In genomic region chr1:37884145-37884544, GRCh38 we compare ENCODE assay signal across 17 cellular contexts. TPM values are rescaled to one million over a fixed set of nuclear protein-coding genes. Genes with fewer than 3 reads are reported as not detected.
DNase-seq lines count a peak whose midpoint lies in the region; ATAC-seq and TF ChIP-seq lines count a peak whose summit lies in the region.
"Had no signal": no experiment of that assay in that cellular context is flagged by ENCODE, and none has a peak within 500 bp of the region (broad histone marks: within the 10 kb centered on the region; RNA-seq: fewer than 3 reads in every experiment).

No MANE protein-coding gene starts in this region.

- no peak overlapping the region for H3K27ac ChIP-seq in OCI-LY7 (ENCODE audit: low read depth, low read length, poor library complexity, severe bottlenecking)
- H3K27ac ChIP-seq: C4-2B had no signal

- H3K4me3 ChIP-seq in OCI-LY7 (ENCODE audit: low read depth, low read length, poor library complexity, severe bottlenecking): no peak overlapping the region
- H3K4me3 ChIP-seq: MG63 had no signal

- H3K27ac Mint-ChIP-seq in activated T-cell treated with anti-CD3 and anti-CD28 coated beads, Interleukin-2, amount 50 U/mL, for 72 hours: peak overlapping the region; percentile 89
- peak overlapping the region; percentile 19 for H3K27ac Mint-ChIP-seq in activated naive CD8-positive, alpha-beta T cell treated with anti-CD3 and anti-CD28 coated beads for 36 hours
- H3K27ac Mint-ChIP-seq in stimulated activated effector memory CD8-positive, alpha-beta T cell treated with anti-CD3 and anti-CD28 coated beads, Interleukin-12 subunit alpha, Interleukin-12 subunit beta, amount 100 ng/mL, for 72 hours: peak overlapping the region; percentile 69

- no peaks in the 10 kb centered on the region for H3K4me1 ChIP-seq in OCI-LY7 (ENCODE audit: insufficient read depth, low read length, poor library complexity, severe bottlenecking)

- no peak for DNase-seq in activated T-cell treated with anti-CD3 and anti-CD28 coated beads, Interleukin-2, amount 50 U/mL, for 72 hours
- DNase-seq in activated T-cell treated with anti-CD3 and anti-CD28 coated beads, Interleukin-2, amount 50 U/mL, for 48 hours: no peak
- no peak for DNase-seq in OCI-LY7 (ENCODE audit: low spot score)
- no peak for DNase-seq in activated naive CD8-positive, alpha-beta T cell treated with anti-CD3 and anti-CD28 coated beads for 36 hours
- DNase-seq in stimulated activated effector memory CD8-positive, alpha-beta T cell treated with anti-CD3 and anti-CD28 coated beads, Interleukin-12 subunit alpha, Interleukin-12 subunit beta, amount 100 ng/mL, for 72 hours (ENCODE audit: low spot score in 2 of 2): no peak
- DNase-seq: DMS153, Karpas-422, MG63, NCI-H1092, NCI-H146, NCI-H2081 treated with DMSO at 0.1 percent for 48 hours, NCI-H510A treated with DMSO at 0.1 percent for 48 hours, NCI-H82 had no signal

- H3K79me2 ChIP-seq in OCI-LY7 (ENCODE audit: insufficient read depth, low read depth, low read length): no peaks in the 10 kb centered on the region

- H3K4me1 Mint-ChIP-seq in activated T-cell treated with anti-CD3 and anti-CD28 coated beads, Interleukin-2, amount 50 U/mL, for 72 hours (ENCODE audit: low read depth): no peaks in the 10 kb centered on the region
- H3K4me1 Mint-ChIP-seq in activated naive CD8-positive, alpha-beta T cell treated with anti-CD3 and anti-CD28 coated beads for 36 hours: no peaks in the 10 kb centered on the region
- no peaks in the 10 kb centered on the region for H3K4me1 Mint-ChIP-seq in stimulated activated effector memory CD8-positive, alpha-beta T cell treated with anti-CD3 and anti-CD28 coated beads, Interleukin-12 subunit alpha, Interleukin-12 subunit beta, amount 100 ng/mL, for 72 hours

- H3K9me3 ChIP-seq in OCI-LY7 (ENCODE audit: low read length): no peaks in the 10 kb centered on the region
- H3K9me3 ChIP-seq: MG63 had no signal

- CTCF ChIA-PET in OCI-LY7 (lab: Charles Lee; ENCODE audit: unreplicated experiment): no interaction called here

- H3K9me2 ChIP-seq in OCI-LY7 (ENCODE audit: insufficient read depth, low read length): no peaks in the 10 kb centered on the region

- peaks cover 88% of the 10 kb centered on the region for H3K36me3 ChIP-seq in OCI-LY7 (ENCODE audit: insufficient read depth, low read length)

- POLR2A ChIA-PET in OCI-LY7 (lab: Charles Lee): interaction anchor here (0.9 kb wide), 1 partner anchor 33 kb away, joined by 3 read pairs; no protein-coding TSS in a partner anchor

- no peaks in the 10 kb centered on the region for H4K20me1 ChIP-seq in OCI-LY7 (ENCODE audit: insufficient read depth, low read length)

- H3K9me3 Mint-ChIP-seq in activated T-cell treated with anti-CD3 and anti-CD28 coated beads, Interleukin-2, amount 50 U/mL, for 72 hours: no peaks in the 10 kb centered on the region
- H3K9me3 Mint-ChIP-seq in activated naive CD8-positive, alpha-beta T cell treated with anti-CD3 and anti-CD28 coated beads for 36 hours: no peaks in the 10 kb centered on the region
- no peaks in the 10 kb centered on the region for H3K9me3 Mint-ChIP-seq in stimulated activated effector memory CD8-positive, alpha-beta T cell treated with anti-CD3 and anti-CD28 coated beads, Interleukin-12 subunit alpha, Interleukin-12 subunit beta, amount 100 ng/mL, for 72 hours

- no peaks in the 10 kb centered on the region for H3K27me3 Mint-ChIP-seq in activated T-cell treated with anti-CD3 and anti-CD28 coated beads, Interleukin-2, amount 50 U/mL, for 72 hours (ENCODE audit: low read depth)
- H3K27me3 Mint-ChIP-seq in activated naive CD8-positive, alpha-beta T cell treated with anti-CD3 and anti-CD28 coated beads for 36 hours: no peaks in the 10 kb centered on the region

- intact Hi-C loops in OCI-LY7 (cut with micrococcal nuclease; ENCODE audit: unreplicated experiment): no loop called here

- no peak overlapping the region for H3K4me2 ChIP-seq in OCI-LY7 (ENCODE audit: low read length)

- H3K4me3 Mint-ChIP-seq in activated T-cell treated with anti-CD3 and anti-CD28 coated beads, Interleukin-2, amount 50 U/mL, for 72 hours: no peak overlapping the region
- no peak overlapping the region for H3K4me3 Mint-ChIP-seq in activated naive CD8-positive, alpha-beta T cell treated with anti-CD3 and anti-CD28 coated beads for 36 hours
- no peak overlapping the region for H3K4me3 Mint-ChIP-seq in stimulated activated effector memory CD8-positive, alpha-beta T cell treated with anti-CD3 and anti-CD28 coated beads, Interleukin-12 subunit alpha, Interleukin-12 subunit beta, amount 100 ng/mL, for 72 hours

- no peak for TF ChIP-seq CTCF in OCI-LY7 (conservative IDR thresholded peaks at IDR 0.05; ENCODE audit: low read length)

- BruUV-seq in OCI-LY7 (replicated peaks; lab: Mats Ljungman, UMichigan): TSS peak; percentile 42

- no peak overlapping the region for H2AFZ ChIP-seq in OCI-LY7 (ENCODE audit: low read length)

- ATAC-seq in activated T-cell treated with anti-CD3 and anti-CD28 coated beads, Interleukin-2, amount 50 U/mL, for 72 hours (replicated peaks in 1 of 2): no peak
- ATAC-seq in stimulated activated effector memory CD8-positive, alpha-beta T cell treated with anti-CD3 and anti-CD28 coated beads, Interleukin-12 subunit alpha, Interleukin-12 subunit beta, amount 100 ng/mL, for 72 hours: no peak
- ATAC-seq in GM21786 (IDR thresholded peaks at IDR 0.05; ENCODE audit: unreplicated experiment) (no peak), GM21515 (IDR thresholded peaks at IDR 0.05; ENCODE audit: unreplicated experiment) (no peak)
- ATAC-seq: Panc1 had no signal

- peaks cover 7 to 36% of the 10 kb centered on the region in 2 donors for H3K36me3 Mint-ChIP-seq in activated T-cell treated with anti-CD3 and anti-CD28 coated beads, Interleukin-2, amount 50 U/mL, for 72 hours (ENCODE audit: insufficient read depth in 2 of 2)
- peaks cover 16% of the 10 kb centered on the region for H3K36me3 Mint-ChIP-seq in activated naive CD8-positive, alpha-beta T cell treated with anti-CD3 and anti-CD28 coated beads for 36 hours
- H3K36me3 Mint-ChIP-seq in stimulated activated effector memory CD8-positive, alpha-beta T cell treated with anti-CD3 and anti-CD28 coated beads, Interleukin-12 subunit alpha, Interleukin-12 subunit beta, amount 100 ng/mL, for 72 hours: peaks cover 100% of the 10 kb centered on the region

RNA-seq across cellular contexts. Expression of gene MTF1, which starts 24.8 kb away (rescaled TPM):
- total RNA-seq in activated T-cell treated with anti-CD3 and anti-CD28 coated beads, Interleukin-2, amount 50 U/mL, for 72 hours: 10 to 100 TPM; 26.8 to 28.1 TPM
- total RNA-seq in OCI-LY7 (2014; rRNA removed; shearing (Covaris generic)): 1.6 and 1.8 TPM in 2 replicates
- 12.7 and 16.5 TPM in 2 replicates for total RNA-seq in OCI-LY7 (2022)
- total RNA-seq in activated naive CD8-positive, alpha-beta T cell treated with anti-CD3 and anti-CD28 coated beads for 36 hours: 10 to 100 TPM; 31.2 to 31.4 TPM

Comparison
In these comparisons a context has a peak if more than half of its experiments do, and no peak if none do; other contexts are left out.
1. H3K27ac Mint-ChIP-seq: peak in every context shown above with its lines; median percentile 89 in activated T-cell treated with anti-CD3 and anti-CD28 coated beads, Interleukin-2, amount 50 U/mL, for 72 hours; 69 in stimulated activated effector memory CD8-positive, alpha-beta T cell treated with anti-CD3 and anti-CD28 coated beads, Interleukin-12 subunit alpha, Interleukin-12 subunit beta, amount 100 ng/mL, for 72 hours; 19 in activated naive CD8-positive, alpha-beta T cell treated with anti-CD3 and anti-CD28 coated beads for 36 hours.